17 cellular contexts compared by ENCODE assay signal in genomic region chrX:77415161-77415560, GRCh38. TPM values are rescaled to one million over a fixed set of nuclear protein-coding genes. Genes with fewer than 3 reads are reported as not detected.
DNase-seq lines count a peak whose midpoint lies in the region; ATAC-seq and TF ChIP-seq lines count a peak whose summit lies in the region.
"Had no signal": no experiment of that assay in that cellular context is flagged by ENCODE, and none has a peak within 500 bp of the region (broad histone marks: within the 10 kb centered on the region; RNA-seq: fewer than 3 reads in every experiment).

No MANE protein-coding gene starts in this region.

- H3K27me3 Mint-ChIP-seq in endodermal cell (ENCODE audit: insufficient read depth) = no peaks in the 10 kb centered on the region

- no peak overlapping the region for H3K27ac Mint-ChIP-seq in endodermal cell
- H3K27ac Mint-ChIP-seq: activated naive CD8-positive, alpha-beta T cell treated with anti-CD3 and anti-CD28 coated beads, Interleukin-2, amount 50 U/mL, for 24 hours; naive thymus-derived CD8-positive, alpha-beta T cell had no signal

- POLR2A ChIA-PET in AG04449 (lab: Yijun Ruan, JAX) = no interaction called here

- H3K36me3 ChIP-seq in endodermal cell (ENCODE audit: control insufficient read depth, insufficient read depth, low read length) = no peaks in the 10 kb centered on the region
- H3K36me3 ChIP-seq: colonic mucosa, left lung, MG63 had no signal

- H3K9me3 ChIP-seq in endodermal cell (ENCODE audit: control insufficient read depth, low read length) = peaks cover 3% of the 10 kb centered on the region
- H3K9me3 ChIP-seq: colonic mucosa, left lung, MG63 had no signal

- H3K36me3 Mint-ChIP-seq in endodermal cell (ENCODE audit: low read depth) = no peaks in the 10 kb centered on the region

- CTCF ChIA-PET in AG04449 (lab: Yijun Ruan, JAX) = no interaction called here

- no peak overlapping the region for H3K27ac ChIP-seq in endodermal cell (ENCODE audit: low read depth, low read length)
- H3K27ac ChIP-seq: colonic mucosa, left lung had no signal

- no peak overlapping the region for H3K4me3 Mint-ChIP-seq in endodermal cell
- H3K4me3 Mint-ChIP-seq: activated naive CD8-positive, alpha-beta T cell treated with anti-CD3 and anti-CD28 coated beads, Interleukin-2, amount 50 U/mL, for 24 hours; naive thymus-derived CD8-positive, alpha-beta T cell had no signal

- no peak for DNase-seq in AG04449 (ENCODE audit: low read depth, low spot score)
- peak; percentile 4 for DNase-seq in OCI-M1 (lab: John Stamatoyannopoulos, UW)
- peak; percentile 53 for DNase-seq in endodermal cell
- DNase-seq in T-helper 9 cell = no peak
- DNase-seq in NCI-H526 treated with DMSO at 0.1 percent for 48 hours (lab: John Stamatoyannopoulos, UW) = no peak
- DNase-seq in cerebellar nuclear complex (lab: John Stamatoyannopoulos, UW) = no peak
- DNase-seq: activated CD4-positive, alpha-beta T cell treated with anti-CD3 and anti-CD28 coated beads for 48 hours; activated naive CD8-positive, alpha-beta T cell treated with anti-CD3 and anti-CD28 coated beads, Interleukin-2, amount 50 U/mL, for 24 hours; colonic mucosa; left lung; MG63; naive thymus-derived CD8-positive, alpha-beta T cell; NCI-H2171; NK-92 treated with Interleukin-12 subunit alpha and Interleukin-12 subunit beta, amount 100 ng/mL, for 24 hours had no signal

- TF ChIP-seq CTCF in AG04449 (IDR thresholded peaks at IDR 0.05; ENCODE audit: insufficient read depth, low read length, missing control alignments) (peak; percentile 11), GM12874 (IDR thresholded peaks at IDR 0.05; ENCODE audit: insufficient read depth, low read depth, low read length) (0 out of 2 replicates have a peak, but pooled peaks have one; percentile 4), endodermal cell (conservative IDR thresholded peaks at IDR 0.05) (peak; percentile 66)

- no peaks in the 10 kb centered on the region for H3K4me1 Mint-ChIP-seq in endodermal cell
- H3K4me1 Mint-ChIP-seq: activated naive CD8-positive, alpha-beta T cell treated with anti-CD3 and anti-CD28 coated beads, Interleukin-2, amount 50 U/mL, for 24 hours; naive thymus-derived CD8-positive, alpha-beta T cell had no signal

- no peak overlapping the region for H3K9ac ChIP-seq in endodermal cell (ENCODE audit: extremely low read depth, low read length, poor library complexity, severe bottlenecking)

- H3K9me3 Mint-ChIP-seq in endodermal cell = peaks cover 33% of the 10 kb centered on the region

- H3K4me1 ChIP-seq in endodermal cell (ENCODE audit: control insufficient read depth, insufficient read depth, low read length) = no peaks in the 10 kb centered on the region
- H3K4me1 ChIP-seq: colonic mucosa, left lung had no signal

- no peak overlapping the region for H3K4me3 ChIP-seq in AG04449 (ENCODE audit: low read depth, low read length)
- H3K4me3 ChIP-seq in endodermal cell (ENCODE audit: low read length) = no peak overlapping the region
- H3K4me3 ChIP-seq: colonic mucosa, left lung, MG63 had no signal

- ATAC-seq in GM21786 (IDR thresholded peaks at IDR 0.05; ENCODE audit: unreplicated experiment) = no peak
- ATAC-seq: activated naive CD8-positive, alpha-beta T cell treated with anti-CD3 and anti-CD28 coated beads, Interleukin-2, amount 50 U/mL, for 24 hours; esophagus mucosa; left lung; naive thymus-derived CD8-positive, alpha-beta T cell had no signal

- WGBS in endodermal cell (ENCODE audit: insufficient coverage in 1 of 2, insufficient read length in 1 of 2), 2 experiments = 89% methylated on average over 1 of the region's 1 CpG; no CpG with 5 or more reads in 1 of the 2 experiments

- H3K27me3 ChIP-seq in endodermal cell (ENCODE audit: control insufficient read depth, insufficient read depth, low read length, poor library complexity, severe bottlenecking) = no peaks in the 10 kb centered on the region
- H3K27me3 ChIP-seq: colonic mucosa, left lung, MG63 had no signal

RNA-seq across cellular contexts. Expression of gene FGF16, which starts 32.0 kb away (rescaled TPM):
- 1 to 10 TPM in 1 of 2 donors, under 1 TPM in 1; 0.27 to 2.6 TPM for total RNA-seq in endodermal cell
- not detected for polyA plus RNA-seq in endodermal cell (2013, experiment 1 of 2)
- not detected for polyA plus RNA-seq in endodermal cell (2013, experiment 2 of 2)
- total RNA-seq: colonic mucosa; esophagus mucosa; left lung; naive thymus-derived CD8-positive, alpha-beta T cell had no signal
- polyA plus RNA-seq: naive thymus-derived CD8-positive, alpha-beta T cell had no signal

Comparison
In these comparisons a context has a peak if more than half of its experiments do, and no peak if none do; other contexts are left out.
1. DNase-seq: peak in OCI-M1 (single experiment) and endodermal cell (single experiment); none in AG04449 (single experiment), T-helper 9 cell (single experiment), NCI-H526 treated with DMSO at 0.1 percent for 48 hours (single experiment) and cerebellar nuclear complex (0 of 2).
2. CTCF ChIP-seq: peak in every context shown above with its lines; median percentile 66 in endodermal cell; 11 in AG04449; 4 in GM12874.